In the genomic region with DNA sequence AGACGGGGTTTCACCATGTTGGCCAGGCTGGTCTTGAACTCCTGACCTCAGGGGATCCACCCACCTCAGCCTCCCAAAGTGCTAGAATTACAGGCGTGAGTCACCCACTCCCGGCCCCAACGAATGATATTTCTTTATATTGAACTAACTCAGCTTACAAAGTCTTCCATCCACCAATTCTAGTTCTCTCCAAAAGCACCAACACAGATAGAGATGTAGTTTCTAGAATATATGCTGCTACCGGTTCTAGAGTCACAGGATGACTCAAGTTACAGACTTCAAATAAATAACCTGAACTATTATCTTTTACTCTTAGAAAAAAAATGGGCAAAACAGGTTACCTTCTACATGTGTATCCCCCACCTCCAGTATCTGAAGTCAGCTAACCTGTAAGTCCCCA, we compare ENCODE assay signal across 16 cellular contexts. TPM values are rescaled to one million over a fixed set of nuclear protein-coding genes. Genes with fewer than 3 reads are reported as not detected.
A peak's percentile ranks its signal among the peaks of the same experiment; 100 is the strongest.
DNase-seq lines count a peak whose midpoint lies in the region; ATAC-seq and TF ChIP-seq lines count a peak whose summit lies in the region.
"Had no signal": no experiment of that assay in that cellular context is flagged by ENCODE, and none has a peak within 500 bp of the region (broad histone marks: within the 10 kb centered on the region; RNA-seq: fewer than 3 reads in every experiment).

No MANE protein-coding gene starts in this region.

- ATAC-seq in activated CD4-positive, CD25-positive, alpha-beta regulatory T cell treated with anti-CD3 and anti-CD28 coated beads, Interleukin-2, amount 50 U/mL, for 24 hours = peak; percentile 48 to 68
- no peak for ATAC-seq in activated T-cell treated with anti-CD3 and anti-CD28 coated beads, Interleukin-2, amount 50 U/mL, for 72 hours (replicated peaks in 1 of 2)
- ATAC-seq in activated T-helper 17 cell treated with anti-CD3 and anti-CD28 coated beads, Interleukin-2, amount 50 U/mL, for 72 hours (replicated peaks) = peak; percentile 49
- ATAC-seq: A549; CD8-positive, alpha-beta T cell; HCT116 had no signal

- DNase-seq in activated CD4-positive, CD25-positive, alpha-beta regulatory T cell treated with anti-CD3 and anti-CD28 coated beads, Interleukin-2, amount 50 U/mL, for 72 hours = no peak
- no peak for DNase-seq in activated T-cell treated with anti-CD3 and anti-CD28 coated beads, Interleukin-2, amount 50 U/mL, for 72 hours
- DNase-seq in activated T-cell treated with anti-CD3 and anti-CD28 coated beads for 4 hours (no peak), HFFc6 (no peak), Ammon's horn (ENCODE audit: low spot score) (no peak)
- DNase-seq: Calu3; CD8-positive, alpha-beta T cell; DMS79 treated with DMSO at 0.1 percent for 48 hours; GF-D8; GOT3; H7 had no signal

- H3K9me3 Mint-ChIP-seq in activated T-cell treated with anti-CD3 and anti-CD28 coated beads, Interleukin-2, amount 50 U/mL, for 72 hours = peaks cover 1 to 6% of the 10 kb centered on the region in 2 donors
- peaks cover 5% of the 10 kb centered on the region for H3K9me3 Mint-ChIP-seq in activated T-helper 17 cell treated with anti-CD3 and anti-CD28 coated beads, Interleukin-2, amount 50 U/mL, for 72 hours
- H3K9me3 Mint-ChIP-seq in HFFc6 = peaks cover 14% of the 10 kb centered on the region

- no peak for TF ChIP-seq CTCF in HFFc6 (IDR thresholded peaks at IDR 0.05)

- peaks cover 17% of the 10 kb centered on the region for H3K4me1 Mint-ChIP-seq in activated T-cell treated with anti-CD3 and anti-CD28 coated beads, Interleukin-2, amount 50 U/mL, for 72 hours (ENCODE audit: low read depth)
- peaks cover 14% of the 10 kb centered on the region for H3K4me1 Mint-ChIP-seq in activated T-helper 17 cell treated with anti-CD3 and anti-CD28 coated beads, Interleukin-2, amount 50 U/mL, for 72 hours
- H3K4me1 Mint-ChIP-seq in HFFc6 (ENCODE audit: low read depth) = no peaks in the 10 kb centered on the region
- H3K4me1 Mint-ChIP-seq: B cell had no signal

- peak overlapping the region; percentile 15 for H3K27ac Mint-ChIP-seq in activated T-cell treated with anti-CD3 and anti-CD28 coated beads, Interleukin-2, amount 50 U/mL, for 72 hours
- no peak overlapping the region for H3K27ac Mint-ChIP-seq in activated T-helper 17 cell treated with anti-CD3 and anti-CD28 coated beads, Interleukin-2, amount 50 U/mL, for 72 hours
- no peak overlapping the region for H3K27ac Mint-ChIP-seq in HFFc6
- H3K27ac Mint-ChIP-seq: B cell; CD8-positive, alpha-beta T cell had no signal

- H3K27me3 Mint-ChIP-seq in activated T-cell treated with anti-CD3 and anti-CD28 coated beads, Interleukin-2, amount 50 U/mL, for 72 hours (ENCODE audit: low read depth) = no peaks in the 10 kb centered on the region
- H3K27me3 Mint-ChIP-seq in activated T-helper 17 cell treated with anti-CD3 and anti-CD28 coated beads, Interleukin-2, amount 50 U/mL, for 72 hours = no peaks in the 10 kb centered on the region
- no peaks in the 10 kb centered on the region; the same call in 1 of the 2 replicates for H3K27me3 Mint-ChIP-seq in HFFc6 (ENCODE audit: insufficient read depth)
- H3K27me3 Mint-ChIP-seq: B cell had no signal

- H3K36me3 Mint-ChIP-seq in activated T-cell treated with anti-CD3 and anti-CD28 coated beads, Interleukin-2, amount 50 U/mL, for 72 hours (ENCODE audit: insufficient read depth in 2 of 2) = peaks cover 4 to 6% of the 10 kb centered on the region in 2 donors
- peaks cover 32% of the 10 kb centered on the region for H3K36me3 Mint-ChIP-seq in activated T-helper 17 cell treated with anti-CD3 and anti-CD28 coated beads, Interleukin-2, amount 50 U/mL, for 72 hours (ENCODE audit: low read depth)
- H3K36me3 Mint-ChIP-seq in HFFc6 (ENCODE audit: low read depth) = peaks cover 11% of the 10 kb centered on the region; the same call in 1 of the 2 replicates

- no peak overlapping the region for H3K4me3 Mint-ChIP-seq in activated T-cell treated with anti-CD3 and anti-CD28 coated beads, Interleukin-2, amount 50 U/mL, for 72 hours
- no peak overlapping the region for H3K4me3 Mint-ChIP-seq in activated T-helper 17 cell treated with anti-CD3 and anti-CD28 coated beads, Interleukin-2, amount 50 U/mL, for 72 hours
- no peak overlapping the region for H3K4me3 Mint-ChIP-seq in HFFc6
- H3K4me3 Mint-ChIP-seq: B cell; CD8-positive, alpha-beta T cell had no signal

RNA-seq across cellular contexts. Expression of a gene that starts 9.2 kb away (rescaled TPM):
- total RNA-seq in activated T-cell treated with anti-CD3 and anti-CD28 coated beads, Interleukin-2, amount 50 U/mL, for 72 hours = 10 to 100 TPM; 79.0 to 84.1 TPM
- total RNA-seq in activated T-helper 17 cell treated with anti-CD3 and anti-CD28 coated beads, Interleukin-2, amount 50 U/mL, for 72 hours = 10 to 100 TPM; 73.7 to 94.7 TPM
- 10 to 100 TPM in 2 of 6 experiments, 1 to 10 TPM in 4; 6.3 to 23.3 (median 7.1) TPM for total RNA-seq in HFFc6 (2021; fragmentation: NEBNext Ultra II Directional; extraction: Animal tissue kit (Norgen Biotek cat#: 25700))

Comparison
In these comparisons a context has a peak if more than half of its experiments do, and no peak if none do; other contexts are left out.
1. ATAC-seq: peak in activated CD4-positive, CD25-positive, alpha-beta regulatory T cell treated with anti-CD3 and anti-CD28 coated beads, Interleukin-2, amount 50 U/mL, for 24 hours (2 of 2) and activated T-helper 17 cell treated with anti-CD3 and anti-CD28 coated beads, Interleukin-2, amount 50 U/mL, for 72 hours (single experiment); none in activated T-cell treated with anti-CD3 and anti-CD28 coated beads, Interleukin-2, amount 50 U/mL, for 72 hours (0 of 2).